ENCODE assay signal across 8 cellular contexts in genomic region chr10:27504897-27505457, GRCh38. TPM values are rescaled to one million over a fixed set of nuclear protein-coding genes. Genes with fewer than 3 reads are reported as not detected.
DNase-seq lines count a peak whose midpoint lies in the region; ATAC-seq, FAIRE-seq and TF ChIP-seq lines count a peak whose summit lies in the region.

No MANE protein-coding gene starts in this region.

- peaks cover 0 to 2% (median 0%) of the 10 kb centered on the region in 5 donors for H3K9me3 Mint-ChIP-seq in CD8-positive, alpha-beta memory T cell
- H3K9me3 Mint-ChIP-seq in naive thymus-derived CD8-positive, alpha-beta T cell = peaks cover 0 to 2% (median 0%) of the 10 kb centered on the region in 9 donors

- peaks cover 0 to 39% (median 2%) of the 10 kb centered on the region in 3 donors for H3K36me3 Mint-ChIP-seq in CD8-positive, alpha-beta memory T cell
- H3K36me3 Mint-ChIP-seq in naive thymus-derived CD8-positive, alpha-beta T cell = peaks cover 0 to 21% (median 5%) of the 10 kb centered on the region in 3 donors

- H3K4me3 Mint-ChIP-seq in CD8-positive, alpha-beta memory T cell = peak overlapping the region; percentile 95 to 100 (median 99)
- H3K4me3 Mint-ChIP-seq in naive thymus-derived CD8-positive, alpha-beta T cell = peak overlapping the region; percentile 96 to 100 (median 99)

- no peak overlapping the region for H2BK12ac ChIP-seq in H1 (ENCODE audit: low read depth, low read length)

- no peak overlapping the region for H4K5ac ChIP-seq in H1 (ENCODE audit: insufficient read length, low read depth, low read length)

- peaks cover 18% of the 10 kb centered on the region; the same call in 1 of the 2 replicates for H4K20me1 ChIP-seq in PC-3 (ENCODE audit: low read length)
- H4K20me1 ChIP-seq in H1 (replicated peaks in 1 of 2; ENCODE audit: control insufficient read depth in 1 of 2, insufficient read depth in 2 of 2, low read length in 2 of 2) = no peaks in the 10 kb centered on the region

- CTCF ChIA-PET in CD8-positive, alpha-beta memory T cell (lab: Charles Lee) = interaction anchor here (0.9 to 2.5 kb wide), 8 partner anchors 11 to 1028 kb away, joined by 3 to 12 read pairs (median 4); partner anchors contain the start of gene WAC
- CTCF ChIA-PET in PC-3 (lab: Charles Lee) (no interaction called here), H1 (lab: Charles Lee; ENCODE audit: partially characterized antibody) (interaction anchor here (0.6 to 1.5 kb wide), 4 partner anchors 22 to 513 kb away, joined by 3 to 4 read pairs (median 4); no protein-coding TSS in a partner anchor)

- TF ChIP-seq RAD21 in H1 (IDR thresholded peaks at IDR 0.05 in 1 of 2, conservative IDR thresholded peaks at IDR 0.05 in 1 of 2; ENCODE audit: low read depth in 2 of 2, low read length in 2 of 2) = no peak

- TF ChIP-seq POLR2A in H1 (IDR thresholded peaks at IDR 0.05; ENCODE audit: control extremely low read depth in 1 of 2, low read depth in 2 of 2, low read length in 2 of 2) = no peak

- POLR2A ChIA-PET in CD8-positive, alpha-beta memory T cell (lab: Charles Lee) = interaction anchor here (0.8 to 1.6 kb wide), 6 partner anchors 9 to 1028 kb away, joined by 3 to 12 read pairs (median 4); partner anchors contain the start of genes ACBD5, MASTL, WAC and YME1L1
- POLR2A ChIA-PET in PC-3 (lab: Charles Lee; ENCODE audit: unreplicated experiment) (no interaction called here), H1 (lab: Charles Lee; ENCODE audit: partially characterized antibody) (interaction anchor here (0.7 to 1.5 kb wide), 3 partner anchors 22 to 242 kb away, joined by 3 to 4 read pairs (median 3); no protein-coding TSS in a partner anchor)
- POLR2A ChIA-PET in naive thymus-derived CD8-positive, alpha-beta T cell (lab: Charles Lee) = interaction anchor here (0.6 to 2.5 kb wide), 7 partner anchors 16 to 1028 kb away, joined by 3 to 19 read pairs (median 8); partner anchors contain the start of genes MASTL, WAC and YME1L1

- intact Hi-C loops in PC-3 (cut with micrococcal nuclease) = no loop called here

- no peak for ATAC-seq in PC-3
- no peak for ATAC-seq in naive thymus-derived CD8-positive, alpha-beta T cell
- no peak for ATAC-seq in HG03135 (IDR thresholded peaks at IDR 0.05; ENCODE audit: unreplicated experiment)

- peak overlapping the region; percentile 97 to 99 (median 99) for H3K27ac Mint-ChIP-seq in CD8-positive, alpha-beta memory T cell
- H3K27ac Mint-ChIP-seq in naive thymus-derived CD8-positive, alpha-beta T cell = peak overlapping the region; percentile 96 to 100 (median 99)

- H3K4me1 ChIP-seq in CD8-positive, alpha-beta memory T cell (ENCODE audit: insufficient read depth, low read length) = peaks cover 41% of the 10 kb centered on the region
- H3K4me1 ChIP-seq in PC-3 (ENCODE audit: insufficient read depth, low read length) (peaks cover 17% of the 10 kb centered on the region), H1 (replicated peaks in 1 of 4; ENCODE audit: control insufficient read depth in 3 of 4, insufficient read depth in 4 of 4, low read length in 3 of 4) (no peaks in the 10 kb centered on the region)

- FAIRE-seq in H1 (lab: Jason Lieb, UNC) = no peak

- H3K27me3 Mint-ChIP-seq in CD8-positive, alpha-beta memory T cell = peaks cover 0 to 4% of the 10 kb centered on the region in 2 donors
- H3K27me3 Mint-ChIP-seq in naive thymus-derived CD8-positive, alpha-beta T cell = peaks cover 0 to 3% (median 0%) of the 10 kb centered on the region in 5 donors

- H2BK15ac ChIP-seq in H1 (ENCODE audit: low read length) = no peak overlapping the region

- no peak overlapping the region for H2BK5ac ChIP-seq in H1 (ENCODE audit: low read depth, low read length)

- no peaks in the 10 kb centered on the region for H3K79me1 ChIP-seq in H1 (ENCODE audit: low read depth, low read length)

- no peak overlapping the region for H2BK20ac ChIP-seq in H1 (ENCODE audit: low read length)

- H3K36me3 ChIP-seq in CD8-positive, alpha-beta memory T cell (ENCODE audit: insufficient read depth, low read length) = no peaks in the 10 kb centered on the region
- H3K36me3 ChIP-seq in PC-3 (ENCODE audit: low read depth, low read length) (peaks cover 4% of the 10 kb centered on the region; the same call in 1 of the 2 replicates), H1 (ENCODE audit: control insufficient read depth in 2 of 4, insufficient read depth in 4 of 4, low read length in 3 of 4) (no peaks in the 10 kb centered on the region)

- peaks cover 54 to 66% (median 65%) of the 10 kb centered on the region in 3 donors for H3K4me1 Mint-ChIP-seq in CD8-positive, alpha-beta memory T cell
- H3K4me1 Mint-ChIP-seq in naive thymus-derived CD8-positive, alpha-beta T cell = peaks cover 28 to 61% (median 59%) of the 10 kb centered on the region in 4 donors

- TSS peak; percentile 43 for BruUV-seq in PC-3 (replicated peaks; lab: Mats Ljungman, UMichigan)

- no peaks in the 10 kb centered on the region for H3K9me3 ChIP-seq in CD8-positive, alpha-beta memory T cell (ENCODE audit: low read length)
- H3K9me3 ChIP-seq in PC-3 (ENCODE audit: low read length) (no peaks in the 10 kb centered on the region), H1 (ENCODE audit: insufficient read depth in 2 of 2, low read depth in 1 of 2, low read length in 1 of 2) (no peaks in the 10 kb centered on the region)

- H3K18ac ChIP-seq in H1 (ENCODE audit: extremely low read depth, low read length) = no peak overlapping the region

- no peak overlapping the region for H3K14ac ChIP-seq in H1 (ENCODE audit: insufficient read length)

- H3F3A ChIP-seq in PC-3 (ENCODE audit: low read length, unreplicated experiment) = no peaks in the 10 kb centered on the region

- H3K27ac ChIP-seq in CD8-positive, alpha-beta memory T cell (ENCODE audit: low read depth, low read length) = peak overlapping the region; percentile 90
- H3K27ac ChIP-seq in PC-3 (ENCODE audit: low read length) = no peak overlapping the region
- no peak overlapping the region for H3K27ac ChIP-seq in H1 (ENCODE audit: low read depth, low read length)

- TF ChIP-seq CTCF in PC-3 (conservative IDR thresholded peaks at IDR 0.05; ENCODE audit: low read depth, low read length) (no peak), H1 (IDR thresholded peaks at IDR 0.05; ENCODE audit: control extremely low read depth in 1 of 3, insufficient read depth in 1 of 3, low read depth in 1 of 3, low read length in 3 of 3) (no peak)

- no peak overlapping the region for H2AK5ac ChIP-seq in H1 (ENCODE audit: low read depth, low read length)

- peak overlapping the region; percentile 66 for H3K4me3 ChIP-seq in CD8-positive, alpha-beta memory T cell (ENCODE audit: low read length)
- H3K4me3 ChIP-seq in PC-3 (ENCODE audit: low read length) = peak overlapping the region; percentile 88
- H3K4me3 ChIP-seq in H1 (ENCODE audit: extremely low read depth in 1 of 4, insufficient read depth in 2 of 4, low read depth in 3 of 4, low read length in 4 of 4) = peak overlapping the region; percentile 76 to 89 (median 82)

- H3K79me2 ChIP-seq in PC-3 (ENCODE audit: low read length) (peaks cover 58% of the 10 kb centered on the region), H1 (ENCODE audit: control insufficient read depth in 1 of 2, insufficient read depth in 2 of 2, low read length in 2 of 2) (peaks cover 5 to 48% of the 10 kb centered on the region in 2 experiments; a peak in 3 of 4 replicates)

- H3K9me2 ChIP-seq in PC-3 (replicated peaks; ENCODE audit: low read length) = no peaks in the 10 kb centered on the region

- H4K8ac ChIP-seq in H1 (ENCODE audit: extremely low read depth, insufficient read depth, low read length) = no peak overlapping the region

- H3K4ac ChIP-seq in H1 (replicated peaks; ENCODE audit: insufficient read length, low read depth, low read length) = no peak overlapping the region

- H3K23me2 ChIP-seq in H1 (ENCODE audit: low read depth, low read length) = no peaks in the 10 kb centered on the region

- H2AFZ ChIP-seq in PC-3 (ENCODE audit: low read length) (peak overlapping the region; percentile 59), H1 (ENCODE audit: low read length) (no peak overlapping the region)

- no peak overlapping the region for H2BK120ac ChIP-seq in H1 (replicated peaks; ENCODE audit: low read depth, low read length)

- no peak overlapping the region for H3K23ac ChIP-seq in H1 (ENCODE audit: insufficient read length)

- H3K9ac ChIP-seq in PC-3 (ENCODE audit: low read length) = peak overlapping the region; percentile 85
- peak overlapping the region; percentile 60 to 86 (median 71) for H3K9ac ChIP-seq in H1 (replicated peaks in 1 of 4; ENCODE audit: extremely low read depth in 1 of 4, low read depth in 3 of 4, low read length in 3 of 4)

- no peak for DNase-seq in CD8-positive, alpha-beta memory T cell
- DNase-seq in PC-3 = no peak
- no peak for DNase-seq in H1 (ENCODE audit: low read depth in 1 of 2, low spot score in 2 of 2)
- no peak for DNase-seq in naive thymus-derived CD8-positive, alpha-beta T cell
- DNase-seq in HuH-7.5 (ENCODE audit: low spot score) = no peak
- no peak for DNase-seq in stimulated activated CD4-positive, alpha-beta T cell treated with anti-CD3 and anti-CD28 coated beads, Interleukin-15, amount 100 ng/mL, for 24 hours
- no peak for DNase-seq in NCI-H2227 (lab: John Stamatoyannopoulos, UW; ENCODE audit: unreplicated experiment)

- no peaks in the 10 kb centered on the region for H3K27me3 ChIP-seq in CD8-positive, alpha-beta memory T cell (ENCODE audit: insufficient read depth, low read length, poor library complexity, severe bottlenecking)
- H3K27me3 ChIP-seq in PC-3 (ENCODE audit: low read length) = no peaks in the 10 kb centered on the region
- no peaks in the 10 kb centered on the region for H3K27me3 ChIP-seq in H1 (replicated peaks in 1 of 4; ENCODE audit: control insufficient read depth in 3 of 4, extremely low read depth in 1 of 4, insufficient read depth in 3 of 4, low read length in 3 of 4)

- no peak for TF ChIP-seq EP300 in H1 (IDR thresholded peaks at IDR 0.05; ENCODE audit: borderline replicate concordance in 1 of 2, low read depth in 2 of 2, low read length in 2 of 2)

- peak overlapping the region; percentile 86 for H3K4me2 ChIP-seq in PC-3 (ENCODE audit: low read length)
- H3K4me2 ChIP-seq in H1 (ENCODE audit: insufficient read depth in 1 of 2, low read depth in 2 of 2, low read length in 2 of 2) = peak overlapping the region; percentile 55 to 76

- no peak overlapping the region for H4K91ac ChIP-seq in H1 (replicated peaks; ENCODE audit: insufficient read length, low read length)

- H3K56ac ChIP-seq in H1 (replicated peaks; ENCODE audit: insufficient read length, low read depth, low read length) = no peak overlapping the region

- 21% methylated on average over 11 of the region's 11 CpGs; no CpG with 5 or more reads in 1 of the 2 experiments for WGBS in H1 (ENCODE audit: extremely low coverage in 1 of 2, insufficient coverage in 1 of 2, insufficient read length in 1 of 2, insufficient replicate concordance in 2 of 2, low coverage in 1 of 2, low lambda C conversion rate in 2 of 2, missing lambda C conversion rate in 1 of 2), 2 experiments

RNA-seq across cellular contexts. Expression of gene RAB18, which starts 0.9 kb away (rescaled TPM):
- 10 to 100 TPM; 68.2 to 71.1 TPM for total RNA-seq in CD8-positive, alpha-beta memory T cell
- 123 TPM for polyA plus RNA-seq in CD8-positive, alpha-beta memory T cell
- 14.9 and 32.0 TPM in 2 replicates for total RNA-seq in PC-3 (2014; rRNA removed)
- total RNA-seq in H1 (2021; fragmentation: NEBNext Ultra II Directional; extraction: Animal tissue kit (Norgen Biotek cat#: 25700)) = 69.7 and 73.7 TPM in 2 replicates
- 7.5 and 14.7 TPM in 2 replicates for polyA plus RNA-seq in H1 (2011; rRNA removed)
- 17.5 TPM for polyA plus RNA-seq in H1 (2011; cell fraction: cytosol; rRNA removed)
- polyA plus RNA-seq in H1 (2011; cell fraction: nucleus; rRNA removed) = 2.3 TPM
- 24.4 to 61.8 TPM (median 30.3 TPM) in 4 replicates for polyA plus RNA-seq in H1 (2012, experiment 1 of 2)
- 2.0 TPM for polyA plus RNA-seq in H1 (2012, experiment 2 of 2)
- polyA plus RNA-seq in H1 (2013, experiment 1 of 2) = 32.5 TPM
- polyA plus RNA-seq in H1 (2013, experiment 2 of 2) = 33.4 TPM
- 9.2 TPM in 2 replicates for polyA minus RNA-seq in H1 (2011; rRNA and poly(A)+ RNA removed)
- 14.9 TPM for polyA minus RNA-seq in H1 (2011; cell fraction: cytosol; rRNA and poly(A)+ RNA removed)
- 16.3 TPM for polyA minus RNA-seq in H1 (2011; cell fraction: nucleus; rRNA and poly(A)+ RNA removed)
- 10 to 100 TPM; 79.8 to 83.2 TPM for total RNA-seq in naive thymus-derived CD8-positive, alpha-beta T cell
- 10 to 100 TPM; 65.4 to 82.4 (median 76.3) TPM for polyA plus RNA-seq in naive thymus-derived CD8-positive, alpha-beta T cell
